ENCODE assay signal across 1 cellular context in the genomic region with DNA sequence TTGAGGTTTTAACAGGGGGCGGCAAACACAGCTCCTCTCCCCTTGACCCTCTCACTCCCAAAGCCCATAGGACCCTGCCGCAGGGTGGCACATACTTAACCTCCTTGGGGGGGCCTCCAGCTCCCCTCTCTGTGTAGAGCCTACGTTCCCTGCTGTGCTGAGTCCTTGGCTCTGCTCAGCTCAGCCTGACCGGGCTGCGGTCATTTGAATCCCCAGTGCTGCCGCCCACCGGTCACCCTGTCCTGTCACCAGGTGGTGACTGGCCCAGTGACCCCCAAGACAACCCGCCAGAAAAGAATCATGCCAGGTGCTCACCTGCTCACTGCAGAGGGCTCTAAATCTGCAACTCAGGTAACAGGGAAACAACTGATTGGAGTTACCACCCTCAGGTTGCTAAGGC. TPM values are rescaled to one million over a fixed set of nuclear protein-coding genes. Genes with fewer than 3 reads are reported as not detected.
"Had no signal": no experiment of that assay in that cellular context is flagged by ENCODE, and none has a peak within 500 bp of the region (broad histone marks: within the 10 kb centered on the region; RNA-seq: fewer than 3 reads in every experiment).

No MANE protein-coding gene starts in this region.

RNA-seq across cellular contexts. Expression of a gene that starts 12.6 kb away (rescaled TPM):
- polyA plus RNA-seq: adrenal gland had no signal
